ENCODE assay signal across 8 cellular contexts in the genomic region with DNA sequence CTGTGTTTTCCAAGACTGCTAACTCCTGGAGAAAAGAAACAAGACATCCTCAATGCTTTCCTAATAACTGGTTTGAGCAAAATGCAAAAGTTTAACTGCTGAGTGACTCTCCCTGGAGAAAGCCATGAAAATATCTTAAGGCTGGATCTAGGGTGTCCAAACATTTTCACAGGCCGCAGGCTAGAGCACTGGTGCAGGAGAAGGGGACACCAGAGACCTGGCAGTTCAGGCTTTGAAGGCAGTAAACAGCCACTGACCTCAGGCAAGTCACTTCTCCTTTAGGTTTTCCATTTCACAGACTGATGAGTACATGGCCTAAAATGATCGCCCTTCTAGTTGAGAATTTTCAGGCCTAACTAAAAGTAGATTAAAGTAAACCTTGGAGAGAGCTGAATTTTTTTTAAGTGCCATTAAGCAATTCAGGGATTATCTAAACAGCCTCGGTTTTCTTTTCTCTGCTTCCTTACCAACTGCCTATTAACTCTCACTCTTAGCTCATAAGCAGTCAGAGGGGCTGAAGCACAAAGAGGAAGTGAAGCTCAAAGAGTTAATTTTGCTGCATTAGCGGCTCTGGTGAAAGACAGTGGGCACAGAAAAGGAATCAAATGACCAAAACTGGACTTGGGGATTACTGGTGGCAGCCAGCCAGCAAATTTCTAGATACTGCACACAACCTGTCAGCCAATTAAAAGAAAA. TPM values are rescaled to one million over a fixed set of nuclear protein-coding genes. Genes with fewer than 3 reads are reported as not detected.
DNase-seq lines count a peak whose midpoint lies in the region; ATAC-seq and TF ChIP-seq lines count a peak whose summit lies in the region.

No MANE protein-coding gene starts in this region.

- H3K36me3 Mint-ChIP-seq in WTC11, result peaks cover 13% of the 10 kb centered on the region

- H3K9me3 Mint-ChIP-seq in WTC11, result no peaks in the 10 kb centered on the region

- peaks cover 62% of the 10 kb centered on the region for H3K4me1 Mint-ChIP-seq in WTC11

- H3K36me3 ChIP-seq in right atrium auricular region, result no peaks in the 10 kb centered on the region
- no peaks in the 10 kb centered on the region for H3K36me3 ChIP-seq in left lung
- H3K36me3 ChIP-seq in transverse colon, result no peaks in the 10 kb centered on the region

- H3K27ac Mint-ChIP-seq in WTC11, result peak overlapping the region; percentile 81

- H3K27ac ChIP-seq in right atrium auricular region, result peak overlapping the region; percentile 59 to 64
- peak overlapping the region; percentile 66 to 95 for H3K27ac ChIP-seq in left lung
- H3K27ac ChIP-seq in transverse colon, result peak overlapping the region; percentile 96 to 100 (median 98)

- no peak for TF ChIP-seq EP300 in transverse colon (IDR thresholded peaks at IDR 0.05; ENCODE audit: low read depth)

- H3K4me1 ChIP-seq in right atrium auricular region, result peaks cover 0 to 55% of the 10 kb centered on the region in 2 donors
- peaks cover 16 to 65% of the 10 kb centered on the region in 2 donors for H3K4me1 ChIP-seq in left lung
- H3K4me1 ChIP-seq in transverse colon, result peaks cover 15 to 73% (median 53%) of the 10 kb centered on the region in 4 donors

- H3K4me3 ChIP-seq in right atrium auricular region, result no peak overlapping the region
- peak overlapping the region; percentile 41 to 53 for H3K4me3 ChIP-seq in left lung
- peak overlapping the region in 3 of 4 donors; percentile 77 to 95 (median 85) for H3K4me3 ChIP-seq in transverse colon

- no peaks in the 10 kb centered on the region for H3K27me3 Mint-ChIP-seq in WTC11 (ENCODE audit: low read depth)

- in situ Hi-C loops in transverse colon (cut with MboI; ENCODE audit: low pct_ligation_motif_present in 1 of 4, low pct_unique_long_range_greater_than_20kb in 1 of 4, low sequenced_read_pairs in 3 of 4), result no loop called here

- DNase-seq in right atrium auricular region (ENCODE audit: low spot score) (no peak), Right ventricle myocardium superior (no peak), WTC11 (ENCODE audit: low spot score) (no peak), left lung (no peak), transverse colon (peak; percentile 50), NCI-H345 treated with DMSO at 0.1 percent for 48 hours (lab: John Stamatoyannopoulos, UW; ENCODE audit: unreplicated experiment) (no peak), HuH-7.5 (ENCODE audit: low spot score) (no peak), UCSD-AML1 (lab: John Stamatoyannopoulos, UW; ENCODE audit: unreplicated experiment) (no peak)

- no peak for ATAC-seq in Right ventricle myocardium superior (ENCODE audit: poor library complexity)
- no peak for ATAC-seq in WTC11
- ATAC-seq in left lung, result no peak

- CTCF ChIA-PET in WTC11 (lab: Charles Lee), result interaction anchor here (1.2 to 2.5 kb wide), 3 partner anchors 9 to 90 kb away, joined by 3 to 9 read pairs (median 6); no protein-coding TSS in a partner anchor

- H3K9me3 ChIP-seq in right atrium auricular region, result no peaks in the 10 kb centered on the region
- H3K9me3 ChIP-seq in left lung, result no peaks in the 10 kb centered on the region
- H3K9me3 ChIP-seq in transverse colon, result no peaks in the 10 kb centered on the region

- TF ChIP-seq POLR2A in transverse colon (IDR thresholded peaks at IDR 0.05), result no peak

- intact Hi-C loops in Right ventricle myocardium superior (cut with DNase I), result no loop called here
- intact Hi-C loops in left lung (cut with DNase I), result no loop called here
- intact Hi-C loops in transverse colon (cut with DNase I; ENCODE audit: low total_unique reads), result no loop called here

- no peaks in the 10 kb centered on the region for H3K27me3 ChIP-seq in right atrium auricular region
- H3K27me3 ChIP-seq in left lung, result no peaks in the 10 kb centered on the region
- no peaks in the 10 kb centered on the region for H3K27me3 ChIP-seq in transverse colon

- POLR2A ChIA-PET in WTC11 (lab: Charles Lee), result interaction anchor here (2.4 kb wide), 1 partner anchor 9 kb away, joined by 14 read pairs; no protein-coding TSS in a partner anchor

- peak overlapping the region; percentile 96 for H3K4me3 Mint-ChIP-seq in WTC11

- WGBS in transverse colon (ENCODE audit: low coverage in 1 of 2), 2 donors, result 24% methylated on average over 2 to 4 of the region's 4 CpGs

- no peak for TF ChIP-seq CTCF in right atrium auricular region (IDR thresholded peaks at IDR 0.05)
- no peak for TF ChIP-seq CTCF in WTC11 (IDR thresholded peaks at IDR 0.05)
- TF ChIP-seq CTCF in left lung (IDR thresholded peaks at IDR 0.05), result no peak
- no peak for TF ChIP-seq CTCF in transverse colon (IDR thresholded peaks at IDR 0.05)

TF ChIP-seq in WTC11, 78 proteins besides CTCF, POLR2A, EP300 and RAD21:
- TF ChIP-seq SMAD4 (CRISPR knock-in tag; IDR thresholded peaks at IDR 0.05) (no peak), ELF4 (CRISPR knock-in tag; IDR thresholded peaks at IDR 0.05; ENCODE audit: low read depth) (no peak), RELA (CRISPR knock-in tag; IDR thresholded peaks at IDR 0.05; ENCODE audit: borderline replicate concordance) (no peak)
- TF ChIP-seq, protein P1, sequence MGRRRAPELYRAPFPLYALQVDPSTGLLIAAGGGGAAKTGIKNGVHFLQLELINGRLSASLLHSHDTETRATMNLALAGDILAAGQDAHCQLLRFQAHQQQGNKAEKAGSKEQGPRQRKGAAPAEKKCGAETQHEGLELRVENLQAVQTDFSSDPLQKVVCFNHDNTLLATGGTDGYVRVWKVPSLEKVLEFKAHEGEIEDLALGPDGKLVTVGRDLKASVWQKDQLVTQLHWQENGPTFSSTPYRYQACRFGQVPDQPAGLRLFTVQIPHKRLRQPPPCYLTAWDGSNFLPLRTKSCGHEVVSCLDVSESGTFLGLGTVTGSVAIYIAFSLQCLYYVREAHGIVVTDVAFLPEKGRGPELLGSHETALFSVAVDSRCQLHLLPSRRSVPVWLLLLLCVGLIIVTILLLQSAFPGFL (CRISPR knock-in tag; IDR thresholded peaks at IDR 0.05; ENCODE audit: borderline replicate concordance), result no peak

RNA-seq across cellular contexts. Expression of a gene that starts 2.3 kb away (rescaled TPM):
- total RNA-seq in right atrium auricular region, result 10 to 100 TPM in 1 of 2 donors, 1 to 10 TPM in 1; 6.1 to 10.3 TPM
- total RNA-seq in Right ventricle myocardium superior, result 8.4 TPM
- total RNA-seq in WTC11 (2021), result 62.6 to 76.1 TPM (median 64.0 TPM) in 3 replicates
- 10 to 100 TPM; 36.8 to 41.7 TPM for total RNA-seq in left lung
- 100 to 1,000 TPM in 3 of 4 donors, 10 to 100 TPM in 1; 41.6 to 253 (median 121) TPM for total RNA-seq in transverse colon

Comparison
In these comparisons a context has a peak if more than half of its experiments do, and no peak if none do; other contexts are left out.
1. H3K4me3 ChIP-seq: peak in left lung (2 of 2) and transverse colon (3 of 4); none in right atrium auricular region (0 of 2).
2. Peak in every context shown above with its lines, with median percentiles within 50 percentile points of each other: H3K27ac ChIP-seq.